Comparison of ENCODE assay signal across 1 cellular context in the genomic region with DNA sequence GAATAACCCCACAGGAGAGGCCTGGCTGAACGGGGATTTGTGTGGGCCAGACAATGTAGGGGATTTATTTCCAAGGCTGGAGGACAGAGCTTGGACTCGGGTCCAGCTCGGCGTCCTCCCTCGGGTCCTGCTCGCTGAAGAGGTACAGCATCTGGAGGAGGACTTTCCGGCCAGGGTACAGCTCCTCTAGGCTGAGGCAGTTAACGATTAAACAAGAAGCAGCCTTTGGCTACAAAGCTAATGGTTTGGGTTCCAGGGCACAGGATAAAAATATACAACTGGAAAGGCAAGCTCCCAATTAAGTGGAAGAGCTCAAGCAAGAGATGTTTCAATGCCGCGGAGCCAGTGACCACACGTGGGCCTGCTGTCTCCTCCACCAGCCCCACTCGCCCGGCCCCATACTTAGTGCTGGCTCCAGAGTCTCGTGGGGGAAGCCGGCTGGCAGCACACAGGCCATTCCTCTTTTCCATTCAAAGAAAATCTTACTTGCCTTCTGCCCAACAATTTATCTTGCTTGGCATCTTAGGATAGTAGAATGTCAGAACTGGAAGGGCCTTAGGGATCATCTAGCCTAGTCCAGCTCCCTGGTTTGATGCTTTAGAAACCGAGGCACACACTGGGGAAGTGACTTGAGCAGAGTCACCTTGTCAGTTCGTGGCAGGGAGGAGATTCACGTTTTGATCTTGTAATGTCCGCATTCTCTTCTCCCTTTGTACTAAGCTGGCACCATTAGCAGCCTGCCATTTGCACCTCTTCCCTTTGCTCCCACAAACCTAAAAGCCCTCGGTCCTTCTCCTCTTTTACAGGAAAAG.
TF ChIP-seq lines count a peak whose summit lies in the region.

No MANE protein-coding gene starts in this region.

TF ChIP-seq in HepG2, 621 proteins besides CTCF, POLR2A, EP300 and RAD21 (continued from another document):
- TF ChIP-seq, protein P1, sequence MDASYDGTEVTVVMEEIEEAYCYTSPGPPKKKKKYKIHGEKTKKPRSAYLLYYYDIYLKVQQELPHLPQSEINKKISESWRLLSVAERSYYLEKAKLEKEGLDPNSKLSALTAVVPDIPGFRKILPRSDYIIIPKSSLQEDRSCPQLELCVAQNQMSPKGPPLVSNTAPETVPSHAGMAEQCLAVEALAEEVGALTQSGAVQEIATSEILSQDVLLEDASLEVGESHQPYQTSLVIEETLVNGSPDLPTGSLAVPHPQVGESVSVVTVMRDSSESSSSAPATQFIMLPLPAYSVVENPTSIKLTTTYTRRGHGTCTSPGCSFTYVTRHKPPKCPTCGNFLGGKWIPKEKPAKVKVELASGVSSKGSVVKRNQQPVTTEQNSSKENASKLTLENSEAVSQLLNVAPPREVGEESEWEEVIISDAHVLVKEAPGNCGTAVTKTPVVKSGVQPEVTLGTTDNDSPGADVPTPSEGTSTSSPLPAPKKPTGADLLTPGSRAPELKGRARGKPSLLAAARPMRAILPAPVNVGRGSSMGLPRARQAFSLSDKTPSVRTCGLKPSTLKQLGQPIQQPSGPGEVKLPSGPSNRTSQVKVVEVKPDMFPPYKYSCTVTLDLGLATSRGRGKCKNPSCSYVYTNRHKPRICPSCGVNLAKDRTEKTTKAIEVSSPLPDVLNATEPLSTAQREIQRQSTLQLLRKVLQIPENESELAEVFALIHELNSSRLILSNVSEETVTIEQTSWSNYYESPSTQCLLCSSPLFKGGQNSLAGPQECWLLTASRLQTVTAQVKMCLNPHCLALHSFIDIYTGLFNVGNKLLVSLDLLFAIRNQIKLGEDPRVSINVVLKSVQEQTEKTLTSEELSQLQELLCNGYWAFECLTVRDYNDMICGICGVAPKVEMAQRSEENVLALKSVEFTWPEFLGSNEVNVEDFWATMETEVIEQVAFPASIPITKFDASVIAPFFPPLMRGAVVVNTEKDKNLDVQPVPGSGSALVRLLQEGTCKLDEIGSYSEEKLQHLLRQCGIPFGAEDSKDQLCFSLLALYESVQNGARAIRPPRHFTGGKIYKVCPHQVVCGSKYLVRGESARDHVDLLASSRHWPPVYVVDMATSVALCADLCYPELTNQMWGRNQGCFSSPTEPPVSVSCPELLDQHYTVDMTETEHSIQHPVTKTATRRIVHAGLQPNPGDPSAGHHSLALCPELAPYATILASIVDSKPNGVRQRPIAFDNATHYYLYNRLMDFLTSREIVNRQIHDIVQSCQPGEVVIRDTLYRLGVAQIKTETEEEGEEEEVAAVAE (CRISPR knock-in tag; IDR thresholded peaks at IDR 0.05; ENCODE audit: borderline replicate concordance), result no peak
- no peak for TF ChIP-seq ZNF24 (IDR thresholded peaks at IDR 0.05)
- TF ChIP-seq, protein P2, sequence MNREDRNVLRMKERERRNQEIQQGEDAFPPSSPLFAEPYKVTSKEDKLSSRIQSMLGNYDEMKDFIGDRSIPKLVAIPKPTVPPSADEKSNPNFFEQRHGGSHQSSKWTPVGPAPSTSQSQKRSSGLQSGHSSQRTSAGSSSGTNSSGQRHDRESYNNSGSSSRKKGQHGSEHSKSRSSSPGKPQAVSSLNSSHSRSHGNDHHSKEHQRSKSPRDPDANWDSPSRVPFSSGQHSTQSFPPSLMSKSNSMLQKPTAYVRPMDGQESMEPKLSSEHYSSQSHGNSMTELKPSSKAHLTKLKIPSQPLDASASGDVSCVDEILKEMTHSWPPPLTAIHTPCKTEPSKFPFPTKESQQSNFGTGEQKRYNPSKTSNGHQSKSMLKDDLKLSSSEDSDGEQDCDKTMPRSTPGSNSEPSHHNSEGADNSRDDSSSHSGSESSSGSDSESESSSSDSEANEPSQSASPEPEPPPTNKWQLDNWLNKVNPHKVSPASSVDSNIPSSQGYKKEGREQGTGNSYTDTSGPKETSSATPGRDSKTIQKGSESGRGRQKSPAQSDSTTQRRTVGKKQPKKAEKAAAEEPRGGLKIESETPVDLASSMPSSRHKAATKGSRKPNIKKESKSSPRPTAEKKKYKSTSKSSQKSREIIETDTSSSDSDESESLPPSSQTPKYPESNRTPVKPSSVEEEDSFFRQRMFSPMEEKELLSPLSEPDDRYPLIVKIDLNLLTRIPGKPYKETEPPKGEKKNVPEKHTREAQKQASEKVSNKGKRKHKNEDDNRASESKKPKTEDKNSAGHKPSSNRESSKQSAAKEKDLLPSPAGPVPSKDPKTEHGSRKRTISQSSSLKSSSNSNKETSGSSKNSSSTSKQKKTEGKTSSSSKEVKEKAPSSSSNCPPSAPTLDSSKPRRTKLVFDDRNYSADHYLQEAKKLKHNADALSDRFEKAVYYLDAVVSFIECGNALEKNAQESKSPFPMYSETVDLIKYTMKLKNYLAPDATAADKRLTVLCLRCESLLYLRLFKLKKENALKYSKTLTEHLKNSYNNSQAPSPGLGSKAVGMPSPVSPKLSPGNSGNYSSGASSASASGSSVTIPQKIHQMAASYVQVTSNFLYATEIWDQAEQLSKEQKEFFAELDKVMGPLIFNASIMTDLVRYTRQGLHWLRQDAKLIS (CRISPR knock-in tag; IDR thresholded peaks at IDR 0.05), result no peak
- no peak for TF ChIP-seq NFIB (CRISPR knock-in tag; IDR thresholded peaks at IDR 0.05; ENCODE audit: borderline replicate concordance)
- TF ChIP-seq CENPX (CRISPR knock-in tag; IDR thresholded peaks at IDR 0.05), result no peak
- TF ChIP-seq DNMT3B (CRISPR knock-in tag; conservative IDR thresholded peaks at IDR 0.05), result no peak
- no peak for TF ChIP-seq ZC3H4 (CRISPR knock-in tag; IDR thresholded peaks at IDR 0.05; ENCODE audit: borderline replicate concordance)
- TF ChIP-seq HNRNPLL (IDR thresholded peaks at IDR 0.05; ENCODE audit: low read depth, low read length, poor library complexity, severe bottlenecking), result no peak
- TF ChIP-seq, protein P3, sequence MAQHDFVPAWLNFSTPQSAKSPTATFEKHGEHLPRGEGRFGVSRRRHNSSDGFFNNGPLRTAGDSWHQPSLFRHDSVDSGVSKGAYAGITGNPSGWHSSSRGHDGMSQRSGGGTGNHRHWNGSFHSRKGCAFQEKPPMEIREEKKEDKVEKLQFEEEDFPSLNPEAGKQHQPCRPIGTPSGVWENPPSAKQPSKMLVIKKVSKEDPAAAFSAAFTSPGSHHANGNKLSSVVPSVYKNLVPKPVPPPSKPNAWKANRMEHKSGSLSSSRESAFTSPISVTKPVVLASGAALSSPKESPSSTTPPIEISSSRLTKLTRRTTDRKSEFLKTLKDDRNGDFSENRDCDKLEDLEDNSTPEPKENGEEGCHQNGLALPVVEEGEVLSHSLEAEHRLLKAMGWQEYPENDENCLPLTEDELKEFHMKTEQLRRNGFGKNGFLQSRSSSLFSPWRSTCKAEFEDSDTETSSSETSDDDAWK (CRISPR knock-in tag; IDR thresholded peaks at IDR 0.05), result no peak
- no peak for TF ChIP-seq ZMAT3 (CRISPR knock-in tag; conservative IDR thresholded peaks at IDR 0.05)
